ENCODE assay signal across 7 cellular contexts in the genomic region with DNA sequence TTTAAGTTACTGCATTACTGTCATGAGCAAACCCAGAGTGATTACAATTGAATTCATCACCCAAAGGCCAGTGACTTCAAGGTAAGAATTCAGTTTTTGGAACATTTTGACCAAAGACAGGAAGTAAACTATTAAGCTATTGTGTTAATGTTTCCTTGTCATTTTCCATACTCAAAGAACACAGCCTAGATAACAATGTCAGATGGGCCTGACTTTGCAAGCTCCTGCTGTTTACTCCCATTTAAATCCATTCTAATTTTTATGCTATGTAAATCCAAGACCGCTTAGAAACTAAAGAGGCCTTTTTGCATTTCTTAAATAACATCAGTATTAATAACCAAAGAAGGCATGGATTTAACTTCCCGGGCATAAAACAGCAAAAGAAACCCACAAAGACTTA.
DNase-seq lines count a peak whose midpoint lies in the region; ATAC-seq and TF ChIP-seq lines count a peak whose summit lies in the region.
"Not testable (repeated sequence)": the region's sequence is repeated elsewhere in the genome, so short reads cannot be mapped to it uniquely, and the experiment has no call there.

No MANE protein-coding gene starts in this region.

- H4K8ac ChIP-seq in H9 (replicated peaks; ENCODE audit: insufficient read length, low read depth, low read length): not testable (repeated sequence)

- H3K27ac ChIP-seq in H9 (ENCODE audit: insufficient read length, low read depth, low read length) (peak overlapping the region; percentile 88), gastrocnemius medialis (peak overlapping the region in 3 of 4 donors; percentile 59 to 65 (median 59))
- not testable (repeated sequence) for H3K27ac ChIP-seq in endodermal cell (ENCODE audit: low read depth, low read length)

- H3K9ac ChIP-seq in H9 (ENCODE audit: extremely low read depth, insufficient read length, low read length); NT2/D1 (ENCODE audit: insufficient read length, low read depth); endodermal cell (ENCODE audit: extremely low read depth, low read length, poor library complexity, severe bottlenecking): not testable (repeated sequence)

- H2BK12ac ChIP-seq in H9 (ENCODE audit: insufficient read length, low read depth, low read length): not testable (repeated sequence)

- H4K5ac ChIP-seq in H9 (ENCODE audit: insufficient read length, low read depth, low read length): not testable (repeated sequence)

- H3K27me3 Mint-ChIP-seq in H9 (ENCODE audit: low read depth); endodermal cell (ENCODE audit: insufficient read depth): not testable (repeated sequence)

- peak overlapping the region; percentile 79 to 94 (median 91); a peak in 6 of 7 replicates for H3K27ac Mint-ChIP-seq in H9
- H3K27ac Mint-ChIP-seq in endodermal cell: peak overlapping the region; percentile 32

- H2BK15ac ChIP-seq in H9 (ENCODE audit: low read depth, low read length): not testable (repeated sequence)

- H3K27me3 ChIP-seq in H9 (ENCODE audit: insufficient read depth, low read length); NT2/D1 (ENCODE audit: insufficient read depth, insufficient read length); endodermal cell (ENCODE audit: control insufficient read depth, insufficient read depth, low read length, poor library complexity, severe bottlenecking); gastrocnemius medialis: not testable (repeated sequence)

- H3K4me1 ChIP-seq in H9 (ENCODE audit: insufficient read depth, low read length); NT2/D1 (ENCODE audit: insufficient read depth, insufficient read length); endodermal cell (ENCODE audit: control insufficient read depth, insufficient read depth, low read length); gastrocnemius medialis: not testable (repeated sequence)

- DNase-seq in H9, endodermal cell, gastrocnemius medialis: not testable (repeated sequence)
- DNase-seq in NT2/D1 (ENCODE audit: low read depth, low spot score): peak; percentile 28
- peak; percentile 39 for DNase-seq in glomerular endothelial cell (ENCODE audit: extremely low read depth, low read depth, low spot score)
- DNase-seq in iPS DF 4.7 (ENCODE audit: extremely low read depth, low spot score): peak; percentile 33
- peak; percentile 39 to 57 for DNase-seq in lung microvascular endothelial cell (ENCODE audit: low read depth in 2 of 2)

- 0 out of 5 replicates have a peak overlapping the region, but pooled peaks of 1 of the 2 experiments have one; percentile 26 for H3K4me3 Mint-ChIP-seq in H9
- H3K4me3 Mint-ChIP-seq in endodermal cell: not testable (repeated sequence)

- not testable (repeated sequence) for H3K36me3 ChIP-seq in NT2/D1 (ENCODE audit: insufficient read depth, insufficient read length, low read length); endodermal cell (ENCODE audit: control insufficient read depth, insufficient read depth, low read length); gastrocnemius medialis

- H3K4me1 Mint-ChIP-seq in H9 (peaks cover 53 to 54% of the 10 kb centered on the region in 2 experiments), endodermal cell (peaks cover 16% of the 10 kb centered on the region)

- H3K56ac ChIP-seq in H9 (ENCODE audit: insufficient read length, low read depth, low read length): not testable (repeated sequence)

- not testable (repeated sequence) for TF ChIP-seq CTCF in H9 (conservative IDR thresholded peaks at IDR 0.05); endodermal cell (conservative IDR thresholded peaks at IDR 0.05); gastrocnemius medialis (IDR thresholded peaks at IDR 0.05 in 4 of 5, conservative IDR thresholded peaks at IDR 0.05 in 1 of 5)

- H2AK5ac ChIP-seq in H9 (ENCODE audit: insufficient read length, low read length): not testable (repeated sequence)

- in situ Hi-C loops in gastrocnemius medialis (cut with MboI; ENCODE audit: low sequenced_read_pairs in 4 of 4): not testable (repeated sequence)

- not testable (repeated sequence) for H2BK120ac ChIP-seq in H9 (ENCODE audit: low read depth, low read length, poor library complexity, severe bottlenecking)

- H3T11ph ChIP-seq in H9 (ENCODE audit: low read length): not testable (repeated sequence)

- not testable (repeated sequence) for H3K4me3 ChIP-seq in NT2/D1 (ENCODE audit: insufficient read length, low read depth); endodermal cell (ENCODE audit: low read length); gastrocnemius medialis

- not testable (repeated sequence) for H3K23ac ChIP-seq in H9 (ENCODE audit: insufficient read length, low read depth, low read length)

- no CpG with 5 or more reads among the region's 2 CpGs for WGBS in H9 (ENCODE audit: extremely low coverage, insufficient read length, low lambda C conversion rate)
- 46 to 71% methylated on average over 2 of the region's 2 CpGs for WGBS in endodermal cell (ENCODE audit: insufficient coverage in 1 of 2, insufficient read length in 1 of 2), 2 experiments

- not testable (repeated sequence) for H3K4me2 ChIP-seq in H9 (ENCODE audit: insufficient read depth, insufficient read length, low read length)

- not testable (repeated sequence) for H3K23me2 ChIP-seq in H9 (ENCODE audit: insufficient read length, low read depth, low read length, poor library complexity, severe bottlenecking)

- H3K79me1 ChIP-seq in H9 (ENCODE audit: insufficient read depth, low read depth, low read length, poor library complexity, severe bottlenecking): not testable (repeated sequence)

- H4K91ac ChIP-seq in H9 (ENCODE audit: insufficient read length, low read depth, low read length): not testable (repeated sequence)

- H3K18ac ChIP-seq in H9 (ENCODE audit: insufficient read length, low read depth, low read length): not testable (repeated sequence)

- intact Hi-C loops in gastrocnemius medialis (cut with DNase I; ENCODE audit: low total_unique reads): not testable (repeated sequence)

- not testable (repeated sequence) for H3K4ac ChIP-seq in H9 (ENCODE audit: low read depth, low read length)

- not testable (repeated sequence) for H3K14ac ChIP-seq in H9 (ENCODE audit: insufficient read depth, low read length)

- H3K36me3 Mint-ChIP-seq in H9 (ENCODE audit: insufficient read depth in 1 of 3, low read depth in 3 of 3): peaks cover 0 to 13% (median 2%) of the 10 kb centered on the region in 3 experiments; a peak in 5 of 7 replicates
- not testable (repeated sequence) for H3K36me3 Mint-ChIP-seq in endodermal cell (ENCODE audit: low read depth)

- H3K9me3 ChIP-seq in H9 (ENCODE audit: control insufficient read depth, low read depth, low read length); NT2/D1 (ENCODE audit: insufficient read depth, low read length); endodermal cell (ENCODE audit: control insufficient read depth, low read length); gastrocnemius medialis: not testable (repeated sequence)

- not testable (repeated sequence) for H2BK20ac ChIP-seq in H9 (ENCODE audit: low read depth, low read length, poor library complexity, severe bottlenecking)

- peak in 1 of 2 donors; percentile 39 for ATAC-seq in gastrocnemius medialis

- H4K20me1 ChIP-seq in H9 (ENCODE audit: control insufficient read depth, insufficient read depth, insufficient read length): not testable (repeated sequence)

- not testable (repeated sequence) for H2BK5ac ChIP-seq in H9 (ENCODE audit: insufficient read length, low read length)

- not testable (repeated sequence) for H3K9me3 Mint-ChIP-seq in H9, endodermal cell

- H2AFZ ChIP-seq in H9 (ENCODE audit: low read length): not testable (repeated sequence)

- not testable (repeated sequence) for H3K79me2 ChIP-seq in H9 (ENCODE audit: insufficient read depth, low read length)

- not testable (repeated sequence) for TF ChIP-seq POLR2A in gastrocnemius medialis (IDR thresholded peaks at IDR 0.05)
